ENCODE assay signal across 16 cellular contexts in genomic region chr5:137315534-137316345, GRCh38.
"Had no signal": no experiment of that assay in that cellular context is flagged by ENCODE, and none has a peak within 500 bp of the region (broad histone marks: within the 10 kb centered on the region; RNA-seq: fewer than 3 reads in every experiment).

No MANE protein-coding gene starts in this region.

- H3K27me3 ChIP-seq: cardiac muscle cell, dorsolateral prefrontal cortex, neural progenitor cell had no signal

- H3K36me3 ChIP-seq: cardiac muscle cell, lower lobe of right lung, neural progenitor cell, stomach, thoracic aorta had no signal

- H2AFZ ChIP-seq: neural progenitor cell, parathyroid adenoma had no signal

- ATAC-seq: lower lobe of right lung had no signal

- H3K36me3 Mint-ChIP-seq: neural progenitor cell had no signal

- H3K4me1 ChIP-seq: lower lobe of right lung, parathyroid adenoma had no signal

- H3K4me3 ChIP-seq: cardiac muscle cell, dorsolateral prefrontal cortex, lower lobe of right lung, neural progenitor cell, stomach, thoracic aorta had no signal

- H3K27ac ChIP-seq: cardiac muscle cell, lower lobe of right lung, neural progenitor cell, parathyroid adenoma, stomach, thoracic aorta had no signal

- H3K4me2 ChIP-seq: neural progenitor cell had no signal

- H3K4me3 Mint-ChIP-seq: neural progenitor cell had no signal

- DNase-seq: activated CD4-positive, alpha-beta T cell treated with anti-CD3 and anti-CD28 coated beads for 1 hour; activated CD4-positive, alpha-beta T cell treated with anti-CD3 and anti-CD28 coated beads, Interleukin-2, amount 50 U/mL, for 4 hours; activated naive CD4-positive, alpha-beta T cell; activated T-cell treated with anti-CD3 and anti-CD28 coated beads for 4 hours; dorsolateral prefrontal cortex; erythroblast; kidney glomerular epithelial cell; lower lobe of right lung; stimulated activated CD4-positive, alpha-beta T cell treated with anti-CD3 and anti-CD28 coated beads, Interleukin-1b, Interleukin-23, amount 100 ng/mL, for 48 hours; stomach; T-helper 1 cell; T1000 had no signal

- H3K9me3 ChIP-seq: lower lobe of right lung, stomach, thoracic aorta had no signal

- H3K79me2 ChIP-seq: parathyroid adenoma had no signal

- H3K9ac ChIP-seq: neural progenitor cell, parathyroid adenoma had no signal
